Comparison of ENCODE assay signal across 8 cellular contexts in the genomic region with DNA sequence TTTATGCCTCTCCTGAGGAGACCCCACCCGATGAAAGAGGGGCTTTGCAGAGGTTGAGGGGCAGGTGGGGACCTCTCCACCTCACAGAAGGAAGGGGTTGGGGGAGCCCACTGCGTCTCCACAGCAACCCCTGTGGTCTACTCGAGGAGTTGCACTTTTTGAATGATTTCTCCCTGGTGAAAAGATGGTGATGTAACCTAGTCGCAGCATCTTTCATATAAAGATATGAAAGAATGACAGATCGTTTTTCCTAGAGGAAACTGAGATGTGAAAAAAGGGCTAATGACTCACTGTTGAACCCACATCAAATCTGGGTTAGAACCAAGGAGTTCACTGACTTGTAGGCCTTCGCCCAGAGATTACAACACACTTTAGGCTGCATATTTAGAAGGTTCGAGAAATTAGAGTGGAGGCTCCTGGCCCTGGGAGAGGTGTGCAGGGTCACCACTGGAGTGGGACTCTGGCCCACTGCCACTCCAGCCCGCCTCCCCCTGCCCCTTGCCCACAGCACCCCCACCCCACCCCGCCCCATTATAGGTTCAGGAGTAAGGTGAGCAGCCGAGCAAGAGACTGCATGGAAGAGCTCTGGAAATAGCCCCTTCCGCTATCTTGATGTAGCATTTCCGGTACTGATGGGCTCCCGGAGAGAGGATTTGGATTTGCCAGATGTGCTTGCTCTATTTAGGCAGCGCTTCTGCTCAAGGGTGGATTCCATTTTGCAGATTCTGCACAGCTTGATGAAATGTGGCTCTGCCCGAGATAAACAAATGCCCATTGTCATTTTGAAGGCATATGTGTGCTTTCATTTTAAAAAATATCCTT. TPM values are rescaled to one million over a fixed set of nuclear protein-coding genes. Genes with fewer than 3 reads are reported as not detected.
A peak's percentile ranks its signal among the peaks of the same experiment; 100 is the strongest.
DNase-seq lines count a peak whose midpoint lies in the region; ATAC-seq and TF ChIP-seq lines count a peak whose summit lies in the region.

No MANE protein-coding gene starts in this region.

- H3K27ac ChIP-seq in ACC112 (ENCODE audit: low read depth, low read length): peak overlapping the region; percentile 74
- no peak overlapping the region for H3K27ac ChIP-seq in effector memory CD4-positive, alpha-beta T cell (ENCODE audit: insufficient read depth, low read length, poor library complexity, severe bottlenecking)

- H2AFZ ChIP-seq in ACC112 (ENCODE audit: low read length, unreplicated experiment): peak overlapping the region; percentile 95

- no peaks in the 10 kb centered on the region; the same call in 1 of the 2 replicates for H3K36me3 ChIP-seq in ACC112 (ENCODE audit: insufficient read depth, low read length)
- no peaks in the 10 kb centered on the region for H3K36me3 ChIP-seq in effector memory CD4-positive, alpha-beta T cell (ENCODE audit: control insufficient read depth, insufficient read depth, low read length)

- H3K9me3 ChIP-seq in effector memory CD4-positive, alpha-beta T cell (ENCODE audit: control insufficient read depth, low read length): no peaks in the 10 kb centered on the region

- ATAC-seq in GM18868 (IDR thresholded peaks at IDR 0.05; ENCODE audit: unreplicated experiment): peak; percentile 80
- ATAC-seq in HG03103 (IDR thresholded peaks at IDR 0.05; ENCODE audit: low read depth, unreplicated experiment): peak; percentile 74
- peak; percentile 16 for ATAC-seq in SK-N-SH treated with all-trans-retinoic acid at 6 μM for 48 hours
- peak; percentile 77 for ATAC-seq in omental fat pad (ENCODE audit: low FRiP score)

- peak in 1 of 3 donors; percentile 8 for TF ChIP-seq CTCF in omental fat pad (IDR thresholded peaks at IDR 0.05)

- peak overlapping the region; percentile 74 for H3K4me3 ChIP-seq in ACC112 (ENCODE audit: low read depth, low read length)
- H3K4me3 ChIP-seq in effector memory CD4-positive, alpha-beta T cell (ENCODE audit: insufficient read depth, low read depth, low read length, poor library complexity, severe bottlenecking): peak overlapping the region; percentile 53

- H3K27me3 ChIP-seq in ACC112 (ENCODE audit: insufficient read depth, low read length): no peaks in the 10 kb centered on the region
- no peaks in the 10 kb centered on the region for H3K27me3 ChIP-seq in effector memory CD4-positive, alpha-beta T cell (replicated peaks; ENCODE audit: control insufficient read depth, insufficient read depth, low read length, poor library complexity, severe bottlenecking)

- H3K4me1 ChIP-seq in ACC112 (ENCODE audit: control insufficient read depth, insufficient read depth, low read length, unreplicated experiment): peaks cover 22% of the 10 kb centered on the region
- H3K4me1 ChIP-seq in effector memory CD4-positive, alpha-beta T cell (ENCODE audit: control insufficient read depth, insufficient read depth, low read length, poor library complexity, severe bottlenecking): peaks cover 5% of the 10 kb centered on the region

- H3K79me2 ChIP-seq in ACC112 (ENCODE audit: control insufficient read depth, insufficient read depth, low read length, unreplicated experiment): peaks cover 17% of the 10 kb centered on the region

- DNase-seq in effector memory CD4-positive, alpha-beta T cell: no peak
- DNase-seq in omental fat pad (ENCODE audit: low spot score) (no peak), NCI-H526 (lab: John Stamatoyannopoulos, UW) (no peak), NK-92 (lab: John Stamatoyannopoulos, UW; ENCODE audit: unreplicated experiment) (no peak)

TF ChIP-seq in SK-N-SH treated with all-trans-retinoic acid at 6 μM for 48 hours, 23 proteins besides CTCF, POLR2A, EP300 and RAD21:
- TF ChIP-seq ZNF70 (CRISPR knock-in tag; IDR thresholded peaks at IDR 0.05) (no peak), OSR1 (CRISPR knock-in tag; IDR thresholded peaks at IDR 0.05) (no peak)

RNA-seq across cellular contexts. Expression of a gene that starts 6.7 kb away (rescaled TPM):
- 1 to 10 TPM; 3.1 to 9.1 (median 4.1) TPM for total RNA-seq in omental fat pad

Comparison
In these comparisons a context has a peak if more than half of its experiments do, and no peak if none do; other contexts are left out.
1. ATAC-seq: peak in every context shown above with its lines; median percentile 80 in GM18868; 77 in omental fat pad; 74 in HG03103; 16 in SK-N-SH treated with all-trans-retinoic acid at 6 μM for 48 hours.